In the genomic region with DNA sequence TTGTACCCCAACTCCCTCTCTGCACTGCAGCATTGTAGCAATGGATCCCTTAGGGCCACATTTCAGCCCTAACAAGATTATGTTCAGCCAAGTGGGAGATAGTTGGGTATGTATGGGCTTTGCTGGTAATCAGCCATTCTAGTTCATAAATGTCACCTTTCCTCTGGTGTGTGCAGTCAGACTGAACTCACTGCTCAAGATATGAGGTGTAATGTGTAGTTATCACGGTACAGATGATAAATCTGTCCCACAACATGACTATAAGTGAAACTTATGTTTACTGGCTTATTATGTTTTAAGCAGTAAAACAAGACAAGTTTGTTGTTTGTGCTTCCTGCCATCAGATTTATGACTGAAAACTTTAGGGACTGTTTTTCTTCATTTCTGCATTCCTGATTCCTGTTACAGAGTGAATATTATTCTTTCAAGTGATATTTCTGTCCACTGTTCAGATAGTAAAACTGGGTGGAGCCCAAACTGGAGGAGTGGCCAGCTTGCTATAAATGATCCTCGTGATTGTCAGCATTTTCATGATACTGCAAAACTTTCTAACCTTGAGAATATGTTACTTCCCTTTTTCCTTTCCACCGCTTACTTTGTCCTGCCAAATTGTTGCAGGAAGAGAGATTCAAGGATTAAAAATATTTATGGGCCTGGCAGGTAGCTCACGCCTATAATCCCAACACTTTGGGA, we compare ENCODE assay signal across 18 cellular contexts. TPM values are rescaled to one million over a fixed set of nuclear protein-coding genes. Genes with fewer than 3 reads are reported as not detected.
A peak's percentile ranks its signal among the peaks of the same experiment; 100 is the strongest.
DNase-seq lines count a peak whose midpoint lies in the region; ATAC-seq and TF ChIP-seq lines count a peak whose summit lies in the region.
"Had no signal": no experiment of that assay in that cellular context is flagged by ENCODE, and none has a peak within 500 bp of the region (broad histone marks: within the 10 kb centered on the region; RNA-seq: fewer than 3 reads in every experiment).

No MANE protein-coding gene starts in this region.

- H3K27ac ChIP-seq in coronary artery = no peak overlapping the region
- H3K27ac ChIP-seq in substantia nigra (ENCODE audit: low read depth, low read length, poor library complexity, severe bottlenecking) = no peak overlapping the region
- H3K27ac ChIP-seq: epithelial cell of prostate, prostate gland had no signal

- no peaks in the 10 kb centered on the region for H3K9me3 Mint-ChIP-seq in CD14-positive monocyte
- no peaks in the 10 kb centered on the region for H3K9me3 Mint-ChIP-seq in activated T-helper 17 cell treated with anti-CD3 and anti-CD28 coated beads, Interleukin-2, amount 50 U/mL, for 72 hours
- H3K9me3 Mint-ChIP-seq in activated T-helper 1 cell treated with anti-CD3 and anti-CD28 coated beads, Interleukin-12 subunit alpha, Interleukin-12 subunit beta, Interleukin-2, Interleukin-4 antibody, amounts not matched to agents 30 ng/mL and 10 ng/mL and 1 ng/mL, durations not matched to agents 14 hours and 24 hours and 36 hours = no peaks in the 10 kb centered on the region
- H3K9me3 Mint-ChIP-seq: activated CD4-positive, alpha-beta T cell treated with anti-CD3 and anti-CD28 coated beads, Interleukin-2, amount 10 ng/mL, durations not matched to agents 7 days and 5 days; natural killer cell treated with Interleukin-12 subunit alpha and Interleukin-12 subunit beta and Interleukin-15 and Interleukin-18, amount 100 ng/mL, for 72 hours had no signal

- H3K4me3 Mint-ChIP-seq in CD14-positive monocyte = peak overlapping the region in 1 of 2 donors; percentile 39
- H3K4me3 Mint-ChIP-seq in activated T-helper 17 cell treated with anti-CD3 and anti-CD28 coated beads, Interleukin-2, amount 50 U/mL, for 72 hours = no peak overlapping the region
- no peak overlapping the region for H3K4me3 Mint-ChIP-seq in activated T-helper 1 cell treated with anti-CD3 and anti-CD28 coated beads, Interleukin-12 subunit alpha, Interleukin-12 subunit beta, Interleukin-2, Interleukin-4 antibody, amounts not matched to agents 30 ng/mL and 10 ng/mL and 1 ng/mL, durations not matched to agents 14 hours and 24 hours and 36 hours
- H3K4me3 Mint-ChIP-seq: activated CD4-positive, alpha-beta T cell treated with anti-CD3 and anti-CD28 coated beads, Interleukin-2, amount 10 ng/mL, durations not matched to agents 7 days and 5 days; natural killer cell treated with Interleukin-12 subunit alpha and Interleukin-12 subunit beta and Interleukin-15 and Interleukin-18, amount 100 ng/mL, for 72 hours had no signal

- peak; percentile 76 for ATAC-seq in GM18868 (IDR thresholded peaks at IDR 0.05; ENCODE audit: unreplicated experiment)
- ATAC-seq in HG03159 (IDR thresholded peaks at IDR 0.05; ENCODE audit: unreplicated experiment) = peak; percentile 56
- ATAC-seq in activated T-helper 17 cell treated with anti-CD3 and anti-CD28 coated beads, Interleukin-2, amount 50 U/mL, for 72 hours (replicated peaks) = peak; percentile 93
- ATAC-seq in HG02763 (IDR thresholded peaks at IDR 0.05; ENCODE audit: unreplicated experiment) = no peak
- ATAC-seq: Right ventricle myocardium inferior had no signal

- no peak overlapping the region for H3K4me3 ChIP-seq in coronary artery
- H3K4me3 ChIP-seq: prostate gland had no signal

- TF ChIP-seq CTCF in CD14-positive monocyte (IDR thresholded peaks at IDR 0.05) = no peak
- TF ChIP-seq CTCF in coronary artery (IDR thresholded peaks at IDR 0.05) = no peak

- no peaks in the 10 kb centered on the region for H3K27me3 Mint-ChIP-seq in CD14-positive monocyte (ENCODE audit: low read depth in 3 of 3)
- no peaks in the 10 kb centered on the region for H3K27me3 Mint-ChIP-seq in activated T-helper 17 cell treated with anti-CD3 and anti-CD28 coated beads, Interleukin-2, amount 50 U/mL, for 72 hours
- H3K27me3 Mint-ChIP-seq in activated T-helper 1 cell treated with anti-CD3 and anti-CD28 coated beads, Interleukin-12 subunit alpha, Interleukin-12 subunit beta, Interleukin-2, Interleukin-4 antibody, amounts not matched to agents 30 ng/mL and 10 ng/mL and 1 ng/mL, durations not matched to agents 14 hours and 24 hours and 36 hours (ENCODE audit: insufficient read depth) = no peaks in the 10 kb centered on the region
- H3K27me3 Mint-ChIP-seq: activated CD4-positive, alpha-beta T cell treated with anti-CD3 and anti-CD28 coated beads, Interleukin-2, amount 10 ng/mL, durations not matched to agents 7 days and 5 days; natural killer cell treated with Interleukin-12 subunit alpha and Interleukin-12 subunit beta and Interleukin-15 and Interleukin-18, amount 100 ng/mL, for 72 hours had no signal

- no peak for DNase-seq in CD14-positive monocyte (ENCODE audit: low spot score)
- DNase-seq in coronary artery (ENCODE audit: low spot score) = no peak
- DNase-seq in substantia nigra (lab: John Stamatoyannopoulos, UW) = no peak
- no peak for DNase-seq in activated T-helper 1 cell treated with anti-CD3 and anti-CD28 coated beads, Interleukin-12 subunit alpha, Interleukin-12 subunit beta, Interleukin-2, Interleukin-4 antibody, amounts not matched to agents 30 ng/mL and 10 ng/mL and 1 ng/mL, durations not matched to agents 14 hours and 24 hours and 36 hours (ENCODE audit: low spot score)
- DNase-seq: activated CD4-positive, alpha-beta T cell treated with anti-CD3 and anti-CD28 coated beads, Interleukin-2, amount 10 ng/mL, durations not matched to agents 7 days and 5 days; amygdala; Caco-2; GOT3; NCI-H1105 treated with DMSO at 0.1 percent for 48 hours; NCI-H2171 had no signal

- H3K36me3 Mint-ChIP-seq in CD14-positive monocyte = peaks cover 25 to 27% of the 10 kb centered on the region in 2 donors
- peaks cover 53% of the 10 kb centered on the region for H3K36me3 Mint-ChIP-seq in activated T-helper 17 cell treated with anti-CD3 and anti-CD28 coated beads, Interleukin-2, amount 50 U/mL, for 72 hours (ENCODE audit: low read depth)
- peaks cover 13% of the 10 kb centered on the region for H3K36me3 Mint-ChIP-seq in activated T-helper 1 cell treated with anti-CD3 and anti-CD28 coated beads, Interleukin-12 subunit alpha, Interleukin-12 subunit beta, Interleukin-2, Interleukin-4 antibody, amounts not matched to agents 30 ng/mL and 10 ng/mL and 1 ng/mL, durations not matched to agents 14 hours and 24 hours and 36 hours (ENCODE audit: low read depth)
- H3K36me3 Mint-ChIP-seq: natural killer cell treated with Interleukin-12 subunit alpha and Interleukin-12 subunit beta and Interleukin-15 and Interleukin-18, amount 100 ng/mL, for 72 hours had no signal

- peak overlapping the region in 5 of 7 donors; percentile 69 to 77 (median 76) for H3K27ac Mint-ChIP-seq in CD14-positive monocyte
- peak overlapping the region; percentile 20 for H3K27ac Mint-ChIP-seq in activated T-helper 17 cell treated with anti-CD3 and anti-CD28 coated beads, Interleukin-2, amount 50 U/mL, for 72 hours
- no peak overlapping the region for H3K27ac Mint-ChIP-seq in activated T-helper 1 cell treated with anti-CD3 and anti-CD28 coated beads, Interleukin-12 subunit alpha, Interleukin-12 subunit beta, Interleukin-2, Interleukin-4 antibody, amounts not matched to agents 30 ng/mL and 10 ng/mL and 1 ng/mL, durations not matched to agents 14 hours and 24 hours and 36 hours
- H3K27ac Mint-ChIP-seq: activated CD4-positive, alpha-beta T cell treated with anti-CD3 and anti-CD28 coated beads, Interleukin-2, amount 10 ng/mL, durations not matched to agents 7 days and 5 days; natural killer cell treated with Interleukin-12 subunit alpha and Interleukin-12 subunit beta and Interleukin-15 and Interleukin-18, amount 100 ng/mL, for 72 hours had no signal

- intact Hi-C loops in CD14-positive monocyte (cut with micrococcal nuclease) = no loop called here
- intact Hi-C loops in activated T-helper 1 cell treated with anti-CD3 and anti-CD28 coated beads, Interleukin-12 subunit alpha, Interleukin-12 subunit beta, Interleukin-2, Interleukin-4 antibody, amounts not matched to agents 30 ng/mL and 10 ng/mL and 1 ng/mL, durations not matched to agents 14 hours and 24 hours and 36 hours (cut with micrococcal nuclease) = no loop called here

- peaks cover 11% of the 10 kb centered on the region for H3K4me1 Mint-ChIP-seq in CD14-positive monocyte
- no peaks in the 10 kb centered on the region for H3K4me1 Mint-ChIP-seq in activated T-helper 17 cell treated with anti-CD3 and anti-CD28 coated beads, Interleukin-2, amount 50 U/mL, for 72 hours
- H3K4me1 Mint-ChIP-seq in activated T-helper 1 cell treated with anti-CD3 and anti-CD28 coated beads, Interleukin-12 subunit alpha, Interleukin-12 subunit beta, Interleukin-2, Interleukin-4 antibody, amounts not matched to agents 30 ng/mL and 10 ng/mL and 1 ng/mL, durations not matched to agents 14 hours and 24 hours and 36 hours (ENCODE audit: low read depth) = peaks cover 7% of the 10 kb centered on the region
- H3K4me1 Mint-ChIP-seq: activated CD4-positive, alpha-beta T cell treated with anti-CD3 and anti-CD28 coated beads, Interleukin-2, amount 10 ng/mL, durations not matched to agents 7 days and 5 days had no signal

RNA-seq across cellular contexts. Expression of gene ANAPC4, which starts 44.9 kb away (rescaled TPM):
- polyA plus RNA-seq in CD14-positive monocyte = 10 to 100 TPM; 12.7 to 15.1 TPM
- total RNA-seq in activated T-helper 17 cell treated with anti-CD3 and anti-CD28 coated beads, Interleukin-2, amount 50 U/mL, for 72 hours = 10 to 100 TPM; 34.9 to 54.4 TPM
- 36.0 and 39.9 TPM in 2 replicates for total RNA-seq in activated T-helper 1 cell treated with anti-CD3 and anti-CD28 coated beads, Interleukin-12 subunit alpha, Interleukin-12 subunit beta, Interleukin-2, Interleukin-4 antibody, amounts not matched to agents 30 ng/mL and 10 ng/mL and 1 ng/mL, durations not matched to agents 14 hours and 24 hours and 36 hours
